ENCODE assay signal across 8 cellular contexts in genomic region chr3:185362850-185363661, GRCh38. TPM values are rescaled to one million over a fixed set of nuclear protein-coding genes. Genes with fewer than 3 reads are reported as not detected.
A peak's percentile ranks its signal among the peaks of the same experiment; 100 is the strongest.
DNase-seq lines count a peak whose midpoint lies in the region; ATAC-seq, FAIRE-seq and TF ChIP-seq lines count a peak whose summit lies in the region.

TSS of gene MAP3K13 (plus strand) at chr3:185363136. CDS start at chr3:185428582, 65,446 bp downstream.

- H3K9me3 ChIP-seq in PC-9 (ENCODE audit: insufficient read depth, low read depth): no peaks in the 10 kb centered on the region
- H3K9me3 ChIP-seq in GM12878 (replicated peaks; ENCODE audit: control insufficient read depth, insufficient read depth, low read length): no peaks in the 10 kb centered on the region
- no peaks in the 10 kb centered on the region for H3K9me3 ChIP-seq in right atrium auricular region
- H3K9me3 ChIP-seq in parathyroid adenoma (ENCODE audit: control insufficient read depth, low read length): no peaks in the 10 kb centered on the region

- peak; percentile 70 for DNase-seq in GDM1 (lab: John Stamatoyannopoulos, UW)
- peak; percentile 83 to 99 for DNase-seq in PC-9
- DNase-seq in GM12878 (ENCODE audit: low read depth, low spot score): peak; percentile 81
- DNase-seq in right atrium auricular region (ENCODE audit: low spot score): peak; percentile 93
- no peak for DNase-seq in T1000 (lab: John Stamatoyannopoulos, UW)

- H3K4me1 ChIP-seq in PC-9 (replicated peaks; ENCODE audit: insufficient read depth): peaks cover 24% of the 10 kb centered on the region
- peaks cover 8% of the 10 kb centered on the region; the same call in 1 of the 2 replicates for H3K4me1 ChIP-seq in GM12878 (ENCODE audit: control insufficient read depth, insufficient read depth, low read length)
- H3K4me1 ChIP-seq in right atrium auricular region: peaks cover 0 to 10% of the 10 kb centered on the region in 2 donors
- peaks cover 8% of the 10 kb centered on the region for H3K4me1 ChIP-seq in parathyroid adenoma

- no peak for TF ChIP-seq RAD21 in GM12878 (IDR thresholded peaks at IDR 0.05; ENCODE audit: insufficient read depth, low read depth, low read length)

- H3K9ac ChIP-seq in GM12878 (ENCODE audit: control insufficient read depth, insufficient read depth, low read length) (peak within 1 kb of the TSS; percentile 56), parathyroid adenoma (peak within 1 kb of the TSS; percentile 40)

- no peaks in the 10 kb centered on the region for H3K36me3 ChIP-seq in PC-9 (ENCODE audit: low read depth)
- no peaks in the 10 kb centered on the region for H3K36me3 ChIP-seq in GM12878 (ENCODE audit: control insufficient read depth in 2 of 2, insufficient read depth in 2 of 2, low read length in 1 of 2)
- H3K36me3 ChIP-seq in right atrium auricular region: no peaks in the 10 kb centered on the region
- H3K36me3 ChIP-seq in parathyroid adenoma (ENCODE audit: control insufficient read depth, insufficient read depth, low read length): no peaks in the 10 kb centered on the region

- peak; percentile 88 for FAIRE-seq in GM12878 (lab: Jason Lieb, UNC)

- no peak for TF ChIP-seq EP300 in GM12878 (IDR thresholded peaks at IDR 0.05; ENCODE audit: borderline replicate concordance in 1 of 2, control insufficient read depth in 1 of 2, low read depth in 2 of 2, low read length in 2 of 2)

- POLR2A ChIA-PET in PC-9 (lab: Charles Lee; ENCODE audit: unreplicated experiment): no interaction called here
- POLR2A ChIA-PET in GM12878 (lab: Charles Lee): interaction anchor here (0.5 to 1.1 kb wide), 3 partner anchors 56 to 223 kb away, joined by 3 to 5 read pairs (median 4); partner anchors contain the start of gene SENP2

- H3K27me3 ChIP-seq in PC-9 (ENCODE audit: insufficient read depth, low read depth): no peaks in the 10 kb centered on the region
- H3K27me3 ChIP-seq in GM12878 (replicated peaks in 1 of 2; ENCODE audit: control insufficient read depth in 2 of 2, insufficient read depth in 2 of 2, low read length in 1 of 2): no peaks in the 10 kb centered on the region
- H3K27me3 ChIP-seq in right atrium auricular region: no peaks in the 10 kb centered on the region
- H3K27me3 ChIP-seq in parathyroid adenoma (ENCODE audit: control insufficient read depth, insufficient read depth, low read length): no peaks in the 10 kb centered on the region

- H3K4me1 Mint-ChIP-seq in IgD-negative memory B cell: peaks cover 6 to 9% (median 8%) of the 10 kb centered on the region in 3 donors

- H3K4me2 ChIP-seq in PC-9 (peak within 1 kb of the TSS; percentile 93), GM12878 (ENCODE audit: control insufficient read depth, insufficient read depth) (peak within 1 kb of the TSS; percentile 73), parathyroid adenoma (ENCODE audit: low read length) (peak within 1 kb of the TSS; percentile 80)

- no peaks in the 10 kb centered on the region for H3K9me3 Mint-ChIP-seq in IgD-negative memory B cell

- WGBS in GM12878 (ENCODE audit: insufficient coverage, insufficient replicate concordance, low lambda C conversion rate, missing lambda C conversion rate): 0% methylated on average over 17 of the region's 17 CpGs

- H3F3A ChIP-seq in PC-9 (ENCODE audit: insufficient read depth, low read depth): peaks cover 14% of the 10 kb centered on the region

- peak within 1 kb of the TSS; percentile 76 to 93 (median 84) for H3K4me3 Mint-ChIP-seq in IgD-negative memory B cell

- ATAC-seq in GM21737 (IDR thresholded peaks at IDR 0.05; ENCODE audit: unreplicated experiment): peak; percentile 99
- ATAC-seq in GM12878: peak; percentile 99

- CTCF ChIA-PET in PC-9 (lab: Charles Lee): interaction anchor here (0.6 to 1.2 kb wide), 3 partner anchors 10 to 279 kb away, joined by 3 to 7 read pairs (median 3); no protein-coding TSS in a partner anchor
- CTCF ChIA-PET in GM12878 (lab: Yijun Ruan, JAX): interaction anchor here (0.6 to 2.9 kb wide), 14 partner anchors 10 to 212 kb away, joined by 3 to 20 read pairs (median 4); partner anchors contain the start of genes LIPH and TMEM41A

- H3K4me3 ChIP-seq in PC-9 (peak within 1 kb of the TSS; percentile 66), GM12878 (peak within 1 kb of the TSS; percentile 69), right atrium auricular region (peak within 1 kb of the TSS; percentile 53 to 66), parathyroid adenoma (ENCODE audit: low read depth, low read length) (peak within 1 kb of the TSS; percentile 79)

- SMC1A ChIA-PET in GM12878 (lab: Charles Lee; ENCODE audit: uncharacterized antibody, unreplicated experiment): interaction anchor here (0.5 to 2.6 kb wide), 14 partner anchors 8 to 212 kb away, joined by 3 to 10 read pairs (median 4); no protein-coding TSS in a partner anchor

- intact Hi-C loops in PC-9 (cut with micrococcal nuclease; ENCODE audit: unreplicated experiment) (loop anchor here (1.0 to 10.0 kb wide), 2 partner anchors 46 to 132 kb away; partner anchors contain the start of gene TMEM41A), GM12878 (cut with micrococcal nuclease; ENCODE audit: unreplicated experiment) (loop anchor here (5.0 kb wide), 1 partner anchor 189 kb away; the partner anchor contains the start of gene LIPH)

- peaks cover 3% of the 10 kb centered on the region for H3K36me3 Mint-ChIP-seq in IgD-negative memory B cell

- in situ Hi-C loops in GM12878 (cut with MboI): no loop called here

- RAD21 ChIA-PET in GM12878 (lab: Charles Lee; ENCODE audit: unreplicated experiment): interaction anchor here (0.5 to 1.6 kb wide), 5 partner anchors 8 to 196 kb away, joined by 3 to 7 read pairs (median 3); no protein-coding TSS in a partner anchor

- peak within 1 kb of the TSS in 1 of 3 donors; percentile 16 for H3K27ac Mint-ChIP-seq in IgD-negative memory B cell

- H2AFZ ChIP-seq in PC-9 (peak within 1 kb of the TSS; percentile 89), GM12878 (ENCODE audit: control insufficient read depth, low read depth, low read length) (peak within 1 kb of the TSS; percentile 46), parathyroid adenoma (peak within 1 kb of the TSS; percentile 95)

- peaks cover 21% of the 10 kb centered on the region for H3K27me3 Mint-ChIP-seq in IgD-negative memory B cell

- no peaks in the 10 kb centered on the region for H3K9me2 ChIP-seq in PC-9 (ENCODE audit: insufficient read depth)

- TF ChIP-seq POLR2A in GM12878 (IDR thresholded peaks at IDR 0.05; ENCODE audit: low read depth, low read length): peak; percentile 54; the same call in 1 of the 2 replicates

- BruUV-seq in PC-9 (replicated peaks; lab: Mats Ljungman, UMichigan) (TSS peak; percentile 66), GM12878 (replicated peaks; lab: Mats Ljungman, UMichigan) (TSS peak; percentile 77)

- no peak for TF ChIP-seq CTCF in PC-9 (conservative IDR thresholded peaks at IDR 0.05)
- TF ChIP-seq CTCF in GM12878 (IDR thresholded peaks at IDR 0.05 in 2 of 3, conservative IDR thresholded peaks at IDR 0.05 in 1 of 3; ENCODE audit: control insufficient read depth in 2 of 3, extremely low read depth in 1 of 3, insufficient read depth in 1 of 3, low read depth in 3 of 3, low read length in 3 of 3): no peak
- no peak for TF ChIP-seq CTCF in right atrium auricular region (IDR thresholded peaks at IDR 0.05)
- no peak for TF ChIP-seq CTCF in parathyroid adenoma (IDR thresholded peaks at IDR 0.05)

- H4K20me1 ChIP-seq in PC-9 (ENCODE audit: insufficient read depth): no peaks in the 10 kb centered on the region
- no peaks in the 10 kb centered on the region for H4K20me1 ChIP-seq in GM12878 (ENCODE audit: control insufficient read depth, insufficient read depth)

- no peaks in the 10 kb centered on the region for H3K79me2 ChIP-seq in PC-9 (ENCODE audit: low read depth)
- peaks cover 29% of the 10 kb centered on the region for H3K79me2 ChIP-seq in GM12878 (ENCODE audit: control insufficient read depth, insufficient read depth, low read length)
- peaks cover 9% of the 10 kb centered on the region for H3K79me2 ChIP-seq in parathyroid adenoma

- H3K27ac ChIP-seq in PC-9 (peak within 1 kb of the TSS; percentile 55), GM12878 (ENCODE audit: control insufficient read depth, insufficient read depth) (peak within 1 kb of the TSS; percentile 66), right atrium auricular region (peak within 1 kb of the TSS; percentile 71 to 73), parathyroid adenoma (peak within 1 kb of the TSS; percentile 89)

TF ChIP-seq in GM12878, 131 proteins besides CTCF, POLR2A, EP300 and RAD21 (continues in another document):
- TF ChIP-seq POLR2AphosphoS5 (IDR thresholded peaks at IDR 0.05; ENCODE audit: low read length): 0 out of 2 replicates have a peak, but pooled peaks have one; percentile 41
- peak; percentile 45 for TF ChIP-seq IKZF1 (conservative IDR thresholded peaks at IDR 0.05)
- 0 out of 2 replicates have a peak, but pooled peaks have one; percentile 45 for TF ChIP-seq RUNX3 (IDR thresholded peaks at IDR 0.05; ENCODE audit: low read length)
- TF ChIP-seq FOS (IDR thresholded peaks at IDR 0.05; ENCODE audit: borderline replicate concordance, extremely low read depth, insufficient read length): peak; percentile 10

RNA-seq across cellular contexts. Expression of gene MAP3K13, which starts in this region (rescaled TPM):
- polyA plus RNA-seq in IgD-negative memory B cell (53.4 TPM), GM12878 (2011; rRNA removed) (27.0 and 33.2 TPM in 2 replicates), GM12878 (2014; fragmentation: Illumina TruSeq; extraction: Trizol) (26.7 and 30.1 TPM in 2 replicates), GM12878 (2014; fragmentation: Nextera tagmentation; extraction: Ambion mirVana) (10 to 100 TPM; 46.6 to 70.8 TPM), GM12878 (2014; rRNA removed) (11.6 and 13.9 TPM in 2 replicates), GM12878 (2016; fragmentation: Nextera tagmentation; extraction: Ambion mirVana) (10 to 100 TPM; 51.3 to 57.3 TPM)
- total RNA-seq in PC-9 (2021) (42.2 and 65.5 TPM in 2 replicates), GM12878 (2014; rRNA removed) (14.9 and 15.8 TPM in 2 replicates), GM12878 (2014; rRNA removed; fragmentation: Illumina TruSeq; extraction: Trizol) (17.7 and 18.3 TPM in 2 replicates), GM12878 (2021) (10.5 and 17.8 TPM in 2 replicates), right atrium auricular region (10 to 100 TPM in 1 of 2 donors, 1 to 10 TPM in 1; 9.4 to 12.6 TPM)
- total RNA-seq in GM12878 (2013; cell fraction: nucleolus; rRNA removed): 35.5 and 39.2 TPM in 2 replicates
- polyA plus RNA-seq in GM12878 (2011; ENCODE audit: low read depth): 13.0 TPM
- polyA plus RNA-seq in GM12878 (2011; cell fraction: cytosol; rRNA removed): 10.4 and 10.7 TPM in 2 replicates
- 4.3 TPM in 2 replicates for polyA plus RNA-seq in GM12878 (2011; cell fraction: nucleus; rRNA removed)
- 15.9 and 20.6 TPM in 2 replicates for polyA plus RNA-seq in GM12878 (2012)
- polyA minus RNA-seq in GM12878 (2011; rRNA and poly(A)+ RNA removed): 14.3 and 34.6 TPM in 2 replicates
- polyA minus RNA-seq in GM12878 (2011; cell fraction: cytosol; rRNA and poly(A)+ RNA removed): 4.9 and 10.7 TPM in 2 replicates
- 4.6 and 9.8 TPM in 2 replicates for polyA minus RNA-seq in GM12878 (2011; cell fraction: nucleus; rRNA and poly(A)+ RNA removed)
